27 cellular contexts compared by ENCODE assay signal in the genomic region with DNA sequence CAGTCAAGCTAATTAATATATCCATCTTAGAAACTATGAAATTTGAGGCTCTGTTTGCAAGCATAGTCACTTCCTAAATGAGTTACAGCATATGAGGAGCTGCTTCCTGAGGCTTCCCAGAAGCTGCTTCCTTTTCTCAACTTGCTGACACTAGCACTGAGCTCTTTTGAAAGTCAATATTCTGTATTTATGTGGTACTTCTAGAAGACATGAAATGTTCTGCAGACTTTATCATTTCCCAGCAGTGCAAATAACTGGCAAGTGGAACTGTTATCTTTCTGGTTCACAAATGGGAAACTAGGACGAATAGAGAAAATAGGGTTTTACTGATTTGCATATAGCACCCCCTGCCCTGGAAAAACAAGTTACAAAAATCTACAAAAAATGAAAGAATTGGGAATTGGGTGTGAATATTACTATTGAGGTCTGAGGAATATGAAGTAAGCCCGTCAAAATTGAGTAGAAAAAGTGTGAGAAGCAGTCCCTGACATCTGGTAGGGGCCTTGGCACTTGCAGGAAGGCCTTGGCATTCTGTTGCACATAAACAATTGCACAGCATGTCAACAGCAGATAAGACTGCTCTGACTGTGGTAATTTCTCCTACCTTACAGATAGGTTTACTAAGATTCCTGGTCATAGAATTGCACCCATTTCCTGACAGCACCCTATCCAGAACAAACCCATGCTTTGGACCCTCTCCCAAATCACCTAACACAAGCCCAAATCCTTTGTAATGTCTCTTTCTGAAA. TPM values are rescaled to one million over a fixed set of nuclear protein-coding genes. Genes with fewer than 3 reads are reported as not detected.
DNase-seq lines count a peak whose midpoint lies in the region; ATAC-seq and TF ChIP-seq lines count a peak whose summit lies in the region.
"Had no signal": no experiment of that assay in that cellular context is flagged by ENCODE, and none has a peak within 500 bp of the region (broad histone marks: within the 10 kb centered on the region; RNA-seq: fewer than 3 reads in every experiment).

No MANE protein-coding gene starts in this region.

- TF ChIP-seq CTCF in fibroblast of pulmonary artery (IDR thresholded peaks at IDR 0.05; ENCODE audit: low read length, missing control alignments) = no peak
- no peak for TF ChIP-seq CTCF in spleen (IDR thresholded peaks at IDR 0.05 in 8 of 11, conservative IDR thresholded peaks at IDR 0.05 in 3 of 11)

- DNase-seq in Right ventricle myocardium superior (no peak), cardiac septum (ENCODE audit: low spot score) (no peak), SK-N-MC (ENCODE audit: low read depth, low spot score) (no peak), fibroblast of pulmonary artery (ENCODE audit: low read depth) (peak; percentile 30), spleen (no peak), hippocampal formation (lab: John Stamatoyannopoulos, UW) (no peak)
- DNase-seq: activated CD4-positive, alpha-beta T cell treated with anti-CD3 and anti-CD28 coated beads for 36 hours; activated CD8-positive, alpha-beta T cell treated with anti-CD3 and anti-CD28 coated beads, Interleukin-2, amount 10 ng/mL, durations not matched to agents 7 days and 5 days; activated naive CD4-positive, alpha-beta T cell treated with anti-CD3 and anti-CD28 coated beads, Interleukin-2, amount 50 U/mL, for 16 hours; amniotic stem cell; brain microvascular endothelial cell; CD4-positive, CD25-positive, alpha-beta regulatory T cell; H7; immature natural killer cell; mesendoderm; NCI-H1436 treated with DMSO at 0.1 percent for 48 hours; NCI-H226; ovary; retina; stimulated activated CD4-positive, alpha-beta T cell treated with anti-CD3 and anti-CD28 coated beads, Interleukin-2, amount 100 ng/mL, for 24 hours had no signal

- peaks cover 0 to 7% (median 0%) of the 10 kb centered on the region in 7 donors for H3K27me3 ChIP-seq in spleen (replicated peaks in 1 of 7)
- H3K27me3 ChIP-seq: brain microvascular endothelial cell, ovary had no signal

- H3K9ac ChIP-seq in SK-N-MC (ENCODE audit: insufficient read length) = no peak overlapping the region
- H3K9ac ChIP-seq: KMS-11 had no signal

- peaks cover 0 to 30% (median 14%) of the 10 kb centered on the region in 6 donors for H3K4me1 ChIP-seq in spleen
- H3K4me1 ChIP-seq: A549 had no signal

- ATAC-seq in Right ventricle myocardium superior (ENCODE audit: poor library complexity) (peak; percentile 32), HG02885 (IDR thresholded peaks at IDR 0.05; ENCODE audit: poor library complexity, unreplicated experiment) (no peak), HG02678 (IDR thresholded peaks at IDR 0.05; ENCODE audit: unreplicated experiment) (no peak)
- ATAC-seq: A549; activated CD4-positive, alpha-beta T cell treated with anti-CD3 and anti-CD28 coated beads for 36 hours; activated CD8-positive, alpha-beta T cell treated with anti-CD3 and anti-CD28 coated beads, Interleukin-2, amount 10 ng/mL, durations not matched to agents 7 days and 5 days; activated T-helper 17 cell treated with anti-CD3 and anti-CD28 coated beads, Interleukin-2, amount 50 U/mL, for 72 hours had no signal

- H3K4me3 ChIP-seq in SK-N-MC (0 out of 2 replicates have a peak overlapping the region, but pooled peaks have one; percentile 6), fibroblast of pulmonary artery (replicated peaks; ENCODE audit: low read depth, low read length) (no peak overlapping the region), spleen (no peak overlapping the region)
- H3K4me3 ChIP-seq: A549, ovary had no signal

- H3K9me3 ChIP-seq in SK-N-MC (ENCODE audit: low read depth, low read length) = no peaks in the 10 kb centered on the region
- no peaks in the 10 kb centered on the region for H3K9me3 ChIP-seq in spleen
- H3K9me3 ChIP-seq: A549, ovary had no signal

- H3K27ac ChIP-seq in SK-N-MC = peak overlapping the region; percentile 60; the same call in 1 of the 2 replicates
- H3K27ac ChIP-seq in spleen = peak overlapping the region in 7 of 8 donors; percentile 59 to 90 (median 78)
- H3K27ac ChIP-seq: A549, brain microvascular endothelial cell, KMS-11, ovary had no signal

- 41 to 60% (median 42%) methylated on average over 2 of the region's 2 CpGs for WGBS in spleen, 5 donors

- H3K36me3 ChIP-seq in SK-N-MC (ENCODE audit: insufficient read depth, low read length) (no peaks in the 10 kb centered on the region), spleen (no peaks in the 10 kb centered on the region)
- H3K36me3 ChIP-seq: brain microvascular endothelial cell, ovary had no signal

- intact Hi-C loops in Right ventricle myocardium superior (cut with DNase I) = no loop called here
- intact Hi-C loops in cardiac septum (cut with DNase I) = no loop called here
- intact Hi-C loops in spleen (cut with DNase I; ENCODE audit: low total_unique reads) = no loop called here

- no peak for TF ChIP-seq POLR2A in spleen (IDR thresholded peaks at IDR 0.05)

RNA-seq across cellular contexts. Expression of a gene that starts 7.1 kb away (rescaled TPM):
- 2.0 TPM for total RNA-seq in Right ventricle myocardium superior
- 4.0 TPM for total RNA-seq in cardiac septum
- 10 to 100 TPM; 27.9 to 49.9 (median 43.7) TPM for total RNA-seq in spleen
- 10 to 100 TPM in 2 of 3 donors, 1 to 10 TPM in 1; 5.5 to 26.4 (median 11.8) TPM for polyA plus RNA-seq in spleen
- total RNA-seq: CD4-positive, CD25-positive, alpha-beta regulatory T cell; neural crest cell; SK-MEL-5 had no signal

RNA-seq across cellular contexts. Expression of a gene that starts 48.1 kb away (rescaled TPM):
- total RNA-seq in Right ventricle myocardium superior (99.0 TPM), cardiac septum (140 TPM), spleen (10 to 100 TPM; 39.9 to 66.2 (median 57.9) TPM)
- polyA plus RNA-seq in spleen = 10 to 100 TPM; 10.5 to 29.5 (median 11.4) TPM
